In the genomic region with DNA sequence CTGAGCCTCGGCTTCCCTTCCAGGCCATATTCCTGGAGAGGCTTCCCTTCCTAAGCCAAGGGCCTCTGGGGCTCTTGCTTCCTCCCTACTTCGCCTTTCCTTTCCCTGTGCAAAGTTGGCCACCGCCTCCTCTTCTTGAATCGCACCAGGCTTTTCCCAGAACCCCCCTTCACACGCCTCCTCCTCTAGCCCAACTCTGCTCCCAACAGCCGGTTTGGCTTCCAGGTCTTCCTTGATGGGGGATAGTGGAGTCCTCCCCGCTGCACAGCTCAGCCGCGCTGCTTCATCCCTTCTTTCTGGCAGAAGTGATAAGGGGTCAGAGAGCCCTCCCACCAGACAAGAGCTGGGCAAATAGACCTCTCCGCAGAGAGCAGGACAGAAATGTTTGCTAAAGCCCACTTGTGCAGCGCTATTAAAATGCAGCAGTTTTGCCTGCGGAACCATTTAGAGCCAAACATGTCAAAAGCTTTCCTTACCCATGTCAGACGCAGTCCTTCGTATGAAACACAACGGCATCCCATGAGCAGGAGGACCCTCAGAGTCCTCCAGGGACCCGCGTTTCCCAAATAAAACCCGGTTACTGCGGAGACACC, we compare ENCODE assay signal across 10 cellular contexts. TPM values are rescaled to one million over a fixed set of nuclear protein-coding genes. Genes with fewer than 3 reads are reported as not detected.
A peak's percentile ranks its signal among the peaks of the same experiment; 100 is the strongest.
DNase-seq lines count a peak whose midpoint lies in the region; ATAC-seq and TF ChIP-seq lines count a peak whose summit lies in the region.
"Had no signal": no experiment of that assay in that cellular context is flagged by ENCODE, and none has a peak within 500 bp of the region (broad histone marks: within the 10 kb centered on the region; RNA-seq: fewer than 3 reads in every experiment).

No MANE protein-coding gene starts in this region.

- no peak overlapping the region for H2BK5ac ChIP-seq in H9 (ENCODE audit: insufficient read length, low read length)
- no peak overlapping the region for H2BK5ac ChIP-seq in trophoblast cell (ENCODE audit: low read depth, low read length, poor library complexity)

- H3K36me3 Mint-ChIP-seq in H9 (ENCODE audit: insufficient read depth in 1 of 3, low read depth in 3 of 3), result no peaks in the 10 kb centered on the region

- H2AFZ ChIP-seq in H9 (ENCODE audit: low read length) (no peak overlapping the region), trophoblast cell (ENCODE audit: insufficient read depth, low read length, poor library complexity) (no peak overlapping the region)

- no peaks in the 10 kb centered on the region for H3K79me2 ChIP-seq in H9 (ENCODE audit: insufficient read depth, low read length)
- no peaks in the 10 kb centered on the region for H3K79me2 ChIP-seq in trophoblast cell (ENCODE audit: control insufficient read depth, insufficient read depth, low read length, poor library complexity)

- no peak overlapping the region for H3K9ac ChIP-seq in H9 (ENCODE audit: extremely low read depth, insufficient read length, low read length)
- H3K9ac ChIP-seq in SK-N-MC (ENCODE audit: insufficient read length), result no peak overlapping the region
- no peak overlapping the region for H3K9ac ChIP-seq in trophoblast cell (ENCODE audit: low read length)

- H3K27me3 ChIP-seq in H9 (ENCODE audit: insufficient read depth, low read length), result peaks cover 35% of the 10 kb centered on the region
- peaks cover 0 to 3% of the 10 kb centered on the region in 2 donors for H3K27me3 ChIP-seq in esophagus (ENCODE audit: control insufficient read depth in 1 of 2, insufficient read depth in 2 of 2, low read length in 2 of 2)
- peaks cover 48% of the 10 kb centered on the region for H3K27me3 ChIP-seq in trophoblast cell (ENCODE audit: insufficient read depth, low read length)

- no peak overlapping the region for H2AK5ac ChIP-seq in H9 (ENCODE audit: insufficient read length, low read length)
- no peak overlapping the region for H2AK5ac ChIP-seq in trophoblast cell (ENCODE audit: low read length)

- H3K23me2 ChIP-seq in H9 (ENCODE audit: insufficient read length, low read depth, low read length, poor library complexity, severe bottlenecking), result peaks cover 12% of the 10 kb centered on the region

- H3T11ph ChIP-seq in H9 (ENCODE audit: low read length), result no peak overlapping the region

- H3K4me1 ChIP-seq in H9 (ENCODE audit: insufficient read depth, low read length) (no peaks in the 10 kb centered on the region), esophagus (ENCODE audit: control insufficient read depth in 2 of 2, insufficient read depth in 2 of 2, low read length in 1 of 2) (peaks cover 4 to 20% of the 10 kb centered on the region in 2 donors), trophoblast cell (ENCODE audit: control insufficient read depth in 1 of 2, insufficient read depth in 2 of 2, low read length in 2 of 2) (peaks cover 6 to 14% of the 10 kb centered on the region in 2 experiments)

- no peaks in the 10 kb centered on the region for H4K20me1 ChIP-seq in H9 (ENCODE audit: control insufficient read depth, insufficient read depth, insufficient read length)

- ATAC-seq in HG02884 (IDR thresholded peaks at IDR 0.05; ENCODE audit: unreplicated experiment) (no peak), HG02623 (IDR thresholded peaks at IDR 0.05; ENCODE audit: unreplicated experiment) (no peak)
- ATAC-seq: activated CD4-positive, CD25-positive, alpha-beta regulatory T cell treated with anti-CD3 and anti-CD28 coated beads, Interleukin-2, amount 50 U/mL, for 24 hours had no signal

- no peak overlapping the region for H3K56ac ChIP-seq in H9 (ENCODE audit: insufficient read length, low read depth, low read length)

- H3K9me3 ChIP-seq in H9 (ENCODE audit: control insufficient read depth, low read depth, low read length), result no peaks in the 10 kb centered on the region
- H3K9me3 ChIP-seq in SK-N-MC (ENCODE audit: low read depth, low read length), result no peaks in the 10 kb centered on the region
- peaks cover 0 to 2% of the 10 kb centered on the region in 2 donors for H3K9me3 ChIP-seq in esophagus (ENCODE audit: control insufficient read depth in 2 of 2, insufficient read depth in 1 of 2, low read depth in 1 of 2, low read length in 1 of 2)
- peaks cover 13% of the 10 kb centered on the region for H3K9me3 ChIP-seq in trophoblast cell (ENCODE audit: insufficient read depth, low read depth, low read length)

- H3K9me3 Mint-ChIP-seq in H9, result peaks cover 0 to 5% of the 10 kb centered on the region in 2 experiments; a peak in 1 of 5 replicates

- H4K91ac ChIP-seq in H9 (ENCODE audit: insufficient read length, low read depth, low read length), result no peak overlapping the region
- H4K91ac ChIP-seq in trophoblast cell (ENCODE audit: low read depth, low read length), result no peak overlapping the region

- H2BK15ac ChIP-seq in H9 (ENCODE audit: low read depth, low read length), result no peak overlapping the region

- H2BK120ac ChIP-seq in H9 (ENCODE audit: low read depth, low read length, poor library complexity, severe bottlenecking), result no peak overlapping the region
- no peak overlapping the region for H2BK120ac ChIP-seq in trophoblast cell (ENCODE audit: insufficient read depth, low read length, poor library complexity)

- no peak for TF ChIP-seq CTCF in H9 (conservative IDR thresholded peaks at IDR 0.05)

- H3K4ac ChIP-seq in H9 (ENCODE audit: low read depth, low read length) (no peak overlapping the region), trophoblast cell (ENCODE audit: low read depth, low read length) (no peak overlapping the region)

- peaks cover 25 to 30% of the 10 kb centered on the region in 2 experiments for H3K4me1 Mint-ChIP-seq in H9

- H3K4me3 ChIP-seq in SK-N-MC (peak overlapping the region; percentile 80), esophagus (ENCODE audit: low read depth in 1 of 2, low read length in 2 of 2) (peak overlapping the region; percentile 58 to 64), trophoblast cell (ENCODE audit: low read depth, low read length) (no peak overlapping the region)

- no peaks in the 10 kb centered on the region for H3K79me1 ChIP-seq in H9 (ENCODE audit: insufficient read depth, low read depth, low read length, poor library complexity, severe bottlenecking)
- H3K79me1 ChIP-seq in trophoblast cell (ENCODE audit: low read length), result no peaks in the 10 kb centered on the region

- H3K14ac ChIP-seq in H9 (ENCODE audit: insufficient read depth, low read length), result no peak overlapping the region
- no peak overlapping the region for H3K14ac ChIP-seq in trophoblast cell (ENCODE audit: low read length)

- H2BK12ac ChIP-seq in H9 (ENCODE audit: insufficient read length, low read depth, low read length), result no peak overlapping the region
- no peak overlapping the region for H2BK12ac ChIP-seq in trophoblast cell (ENCODE audit: low read length)

- no CpG with 5 or more reads among the region's 19 CpGs for WGBS in H9 (ENCODE audit: extremely low coverage, insufficient read length, low lambda C conversion rate)
- WGBS in esophagus, 2 donors, result 31 to 36% methylated on average over 19 of the region's 19 CpGs
- WGBS in trophoblast cell (ENCODE audit: extremely low coverage, insufficient coverage, insufficient read length), result no CpG with 5 or more reads among the region's 19 CpGs

- TF ChIP-seq POLR2A in erythroblast (IDR thresholded peaks at IDR 0.05; ENCODE audit: low read length), result no peak

- H3K4me2 ChIP-seq in H9 (ENCODE audit: insufficient read depth, insufficient read length, low read length) (peak overlapping the region; percentile 15), trophoblast cell (ENCODE audit: low read length) (peak overlapping the region; percentile 12)

- H3K23ac ChIP-seq in H9 (ENCODE audit: insufficient read length, low read depth, low read length) (no peak overlapping the region), trophoblast cell (ENCODE audit: low read length) (no peak overlapping the region)

- H4K8ac ChIP-seq in H9 (replicated peaks; ENCODE audit: insufficient read length, low read depth, low read length) (no peak overlapping the region), trophoblast cell (ENCODE audit: low read depth, low read length) (no peak overlapping the region)

- H4K12ac ChIP-seq in trophoblast cell (ENCODE audit: low read depth, low read length), result no peak overlapping the region

- H4K5ac ChIP-seq in H9 (ENCODE audit: insufficient read length, low read depth, low read length), result no peak overlapping the region

- peak; percentile 38 for DNase-seq in H9
- no peak for DNase-seq in SK-N-MC (ENCODE audit: low read depth, low spot score)
- no peak for DNase-seq in trophoblast cell
- no peak for DNase-seq in NCI-H446 (lab: John Stamatoyannopoulos, UW)
- no peak for DNase-seq in erythroblast (lab: John Stamatoyannopoulos, UW)
- DNase-seq: GF-D8 had no signal

- H3K18ac ChIP-seq in H9 (ENCODE audit: insufficient read length, low read depth, low read length) (no peak overlapping the region), trophoblast cell (ENCODE audit: low read length) (no peak overlapping the region)

- H3K27ac Mint-ChIP-seq in H9, result no peak overlapping the region

- H3K36me3 ChIP-seq in SK-N-MC (ENCODE audit: insufficient read depth, low read length) (peaks cover 17% of the 10 kb centered on the region), esophagus (ENCODE audit: control insufficient read depth in 2 of 2, insufficient read depth in 2 of 2, low read length in 1 of 2) (no peaks in the 10 kb centered on the region), trophoblast cell (ENCODE audit: control insufficient read depth in 1 of 2, insufficient read depth in 2 of 2, low read length in 2 of 2) (no peaks in the 10 kb centered on the region)

- no peak overlapping the region for H2BK20ac ChIP-seq in H9 (ENCODE audit: low read depth, low read length, poor library complexity, severe bottlenecking)

- peak overlapping the region; percentile 56 to 80 for H3K4me3 Mint-ChIP-seq in H9

- H3K27me3 Mint-ChIP-seq in H9 (ENCODE audit: low read depth), result peaks cover 90% of the 10 kb centered on the region

- H3K27ac ChIP-seq in H9 (ENCODE audit: insufficient read length, low read depth, low read length), result no peak overlapping the region
- no peak overlapping the region for H3K27ac ChIP-seq in SK-N-MC
- H3K27ac ChIP-seq in esophagus (ENCODE audit: low read depth in 2 of 2, low read length in 1 of 2), result no peak overlapping the region
- no peak overlapping the region for H3K27ac ChIP-seq in trophoblast cell (ENCODE audit: low read depth, low read length)

RNA-seq across cellular contexts. Expression of gene SNORC, which starts 56.5 kb away (rescaled TPM):
- total RNA-seq in H9 (2021), result 0.61 and 1.1 TPM in 2 replicates
- 1 to 10 TPM; 1.0 to 2.4 TPM for polyA plus RNA-seq in esophagus
- polyA plus RNA-seq in trophoblast cell (2013), result 2.8 and 3.2 TPM in 2 replicates
